8 cellular contexts compared by ENCODE assay signal in genomic region chr1:53182111-53182593, GRCh38. TPM values are rescaled to one million over a fixed set of nuclear protein-coding genes. Genes with fewer than 3 reads are reported as not detected.
DNase-seq lines count a peak whose midpoint lies in the region; ATAC-seq and TF ChIP-seq lines count a peak whose summit lies in the region.

No MANE protein-coding gene starts in this region.

- no peak for ATAC-seq in HG03159 (IDR thresholded peaks at IDR 0.05; ENCODE audit: unreplicated experiment)

- H3K4me3 Mint-ChIP-seq in brain, result no peak overlapping the region

- peaks cover 14% of the 10 kb centered on the region for H3K27me3 Mint-ChIP-seq in brain

- H3K27ac Mint-ChIP-seq in brain, result no peak overlapping the region

- peak; percentile 68 to 77 for DNase-seq in NCI-H524 (lab: John Stamatoyannopoulos, UW)
- DNase-seq in NCI-H524 treated with DMSO at 0.1 percent for 48 hours (lab: John Stamatoyannopoulos, UW), result no peak
- DNase-seq in NCI-H187 treated with DMSO at 0.1 percent for 48 hours (lab: John Stamatoyannopoulos, UW), result peak; percentile 3
- peak; percentile 68 for DNase-seq in UCSD-AML1 (lab: John Stamatoyannopoulos, UW; ENCODE audit: unreplicated experiment)
- peak; percentile 82 for DNase-seq in iPS-NIHi11 (ENCODE audit: low spot score)
- peak; percentile 81 for DNase-seq in stimulated activated CD4-positive, alpha-beta T cell treated with anti-CD3 and anti-CD28 coated beads, Interleukin-12 subunit alpha, Interleukin-12 subunit beta, amount 100 ng/mL, for 4 hours

- TF ChIP-seq CTCF in brain (conservative IDR thresholded peaks at IDR 0.05), result peak; percentile 81 to 94

- H3K4me1 Mint-ChIP-seq in brain, result peaks cover 3% of the 10 kb centered on the region

- H3K36me3 Mint-ChIP-seq in brain, result no peaks in the 10 kb centered on the region

- H3K9me3 Mint-ChIP-seq in brain, result no peaks in the 10 kb centered on the region

RNA-seq across cellular contexts. Expression of gene CPT2, which starts 14.5 kb away (rescaled TPM):
- 21.5 TPM for polyA plus RNA-seq in brain (ENCODE audit: insufficient read depth, low read depth, low replicate concordance)

RNA-seq across cellular contexts. Expression of gene CZIB, which starts 38.3 kb away (rescaled TPM):
- polyA plus RNA-seq in brain (ENCODE audit: insufficient read depth, low read depth, low replicate concordance), result 79.1 TPM

RNA-seq across cellular contexts. Expression of gene SLC1A7, which starts 39.7 kb away (rescaled TPM):
- polyA plus RNA-seq in brain (ENCODE audit: insufficient read depth, low read depth, low replicate concordance), result 0.17 TPM

RNA-seq across cellular contexts. Expression of gene MAGOH, which starts 56.2 kb away (rescaled TPM):
- polyA plus RNA-seq in brain (ENCODE audit: insufficient read depth, low read depth, low replicate concordance), result 54.8 TPM
